ENCODE assay signal across 9 cellular contexts in the genomic region with DNA sequence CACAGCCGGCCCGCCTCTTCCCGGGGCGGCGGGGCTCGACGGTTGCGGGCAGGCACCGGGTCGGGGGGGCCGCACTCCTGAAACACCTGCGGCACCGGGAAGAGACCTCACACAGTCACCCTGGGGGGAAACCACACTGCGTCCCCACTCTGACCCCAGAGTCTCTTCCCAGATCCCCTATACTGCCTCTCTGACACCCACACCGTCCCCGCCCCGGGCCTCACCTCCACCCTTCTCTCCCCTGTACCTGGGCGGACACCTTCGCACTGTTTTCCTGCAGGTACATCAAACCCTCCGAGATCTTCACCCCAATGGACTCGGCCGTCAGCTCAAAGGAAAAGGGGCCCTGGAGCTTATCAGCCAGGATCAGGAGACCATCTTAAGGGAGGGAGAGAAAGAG. TPM values are rescaled to one million over a fixed set of nuclear protein-coding genes. Genes with fewer than 3 reads are reported as not detected.
DNase-seq lines count a peak whose midpoint lies in the region; ATAC-seq, FAIRE-seq and TF ChIP-seq lines count a peak whose summit lies in the region.
"Had no signal": no experiment of that assay in that cellular context is flagged by ENCODE, and none has a peak within 500 bp of the region (broad histone marks: within the 10 kb centered on the region; RNA-seq: fewer than 3 reads in every experiment).

No MANE protein-coding gene starts in this region.

- H3K79me1 ChIP-seq in mesenchymal stem cell (replicated peaks; ENCODE audit: low read length, poor library complexity, severe bottlenecking): peaks cover 4% of the 10 kb centered on the region

- H2AK5ac ChIP-seq in mesenchymal stem cell (ENCODE audit: low read length, severe bottlenecking): no peak overlapping the region

- no peak overlapping the region for H3K4ac ChIP-seq in mesenchymal stem cell (ENCODE audit: low read depth in 1 of 2, low read length in 2 of 2)

- H3K9me3 ChIP-seq in astrocyte (ENCODE audit: insufficient read depth, low read depth, low read length): no peaks in the 10 kb centered on the region
- H3K9me3 ChIP-seq in mesenchymal stem cell (ENCODE audit: control insufficient read depth, low read length): no peaks in the 10 kb centered on the region
- no peaks in the 10 kb centered on the region for H3K9me3 ChIP-seq in transverse colon

- TF ChIP-seq POLR2A in transverse colon (IDR thresholded peaks at IDR 0.05): no peak

- H3K9ac ChIP-seq in astrocyte (ENCODE audit: low read length): no peak overlapping the region
- H3K9ac ChIP-seq in mesenchymal stem cell (ENCODE audit: low read length): no peak overlapping the region

- intact Hi-C loops in transverse colon (cut with DNase I; ENCODE audit: low total_unique reads): no loop called here

- peak; percentile 17 to 27 for ATAC-seq in activated T-cell treated with anti-CD3 and anti-CD28 coated beads, Interleukin-2, amount 50 U/mL, for 72 hours (replicated peaks in 1 of 2)

- H4K91ac ChIP-seq in mesenchymal stem cell (ENCODE audit: low read length): no peak overlapping the region

- H3K36me3 ChIP-seq in astrocyte (ENCODE audit: insufficient read depth, low read length) (no peaks in the 10 kb centered on the region), mesenchymal stem cell (ENCODE audit: control insufficient read depth in 1 of 2, insufficient read depth in 2 of 2, low read depth in 1 of 2, low read length in 2 of 2) (peaks cover 0 to 16% of the 10 kb centered on the region in 2 experiments), transverse colon (no peaks in the 10 kb centered on the region)

- TF ChIP-seq EP300 in transverse colon (IDR thresholded peaks at IDR 0.05; ENCODE audit: low read depth): no peak

- H3K27me3 Mint-ChIP-seq in activated T-cell treated with anti-CD3 and anti-CD28 coated beads, Interleukin-2, amount 50 U/mL, for 72 hours (ENCODE audit: low read depth): peaks cover 11% of the 10 kb centered on the region
- H3K27me3 Mint-ChIP-seq in astrocyte (ENCODE audit: low read depth, unreplicated experiment): peaks cover 66% of the 10 kb centered on the region

- H2BK120ac ChIP-seq in mesenchymal stem cell (ENCODE audit: low read depth, low read length): no peak overlapping the region

- peaks cover 13% of the 10 kb centered on the region for H3K79me2 ChIP-seq in astrocyte (ENCODE audit: insufficient read depth, low read length)

- H3K4me1 Mint-ChIP-seq in activated T-cell treated with anti-CD3 and anti-CD28 coated beads, Interleukin-2, amount 50 U/mL, for 72 hours (ENCODE audit: low read depth): peaks cover 62% of the 10 kb centered on the region
- peaks cover 16% of the 10 kb centered on the region for H3K4me1 Mint-ChIP-seq in astrocyte (ENCODE audit: low read depth, unreplicated experiment)

- no peak overlapping the region for H2BK5ac ChIP-seq in mesenchymal stem cell (ENCODE audit: low read depth, low read length, poor library complexity, severe bottlenecking)

- H3K4me3 ChIP-seq in astrocyte (ENCODE audit: insufficient read depth, low read depth, low read length) (no peak overlapping the region), mesenchymal stem cell (ENCODE audit: insufficient read depth in 1 of 2, low read depth in 1 of 2, low read length in 2 of 2) (peak overlapping the region in 1 of 2 experiments; percentile 45), transverse colon (peak overlapping the region in 3 of 4 donors; percentile 25 to 55 (median 49))

- no peak overlapping the region for H3K27ac Mint-ChIP-seq in activated T-cell treated with anti-CD3 and anti-CD28 coated beads, Interleukin-2, amount 50 U/mL, for 72 hours
- no peak overlapping the region for H3K27ac Mint-ChIP-seq in astrocyte (ENCODE audit: unreplicated experiment)

- H3K18ac ChIP-seq in mesenchymal stem cell (ENCODE audit: low read depth in 1 of 2, low read length in 2 of 2): no peak overlapping the region

- H2AFZ ChIP-seq in astrocyte (ENCODE audit: low read depth, low read length): no peak overlapping the region
- no peak overlapping the region for H2AFZ ChIP-seq in mesenchymal stem cell (ENCODE audit: low read depth, low read length)

- in situ Hi-C loops in transverse colon (cut with MboI; ENCODE audit: low pct_ligation_motif_present in 1 of 4, low pct_unique_long_range_greater_than_20kb in 1 of 4, low sequenced_read_pairs in 3 of 4): no loop called here

- H3K4me3 Mint-ChIP-seq in activated T-cell treated with anti-CD3 and anti-CD28 coated beads, Interleukin-2, amount 50 U/mL, for 72 hours: peak overlapping the region; percentile 65 to 77
- H3K4me3 Mint-ChIP-seq in astrocyte (ENCODE audit: unreplicated experiment): no peak overlapping the region

- H4K20me1 ChIP-seq in astrocyte (ENCODE audit: insufficient read depth, low read length): peaks cover 16% of the 10 kb centered on the region

- H2BK15ac ChIP-seq in mesenchymal stem cell (ENCODE audit: low read depth, poor library complexity, severe bottlenecking): peak overlapping the region; percentile 16

- FAIRE-seq in astrocyte (lab: Jason Lieb, UNC): no peak

- peak overlapping the region; percentile 24 for H4K8ac ChIP-seq in mesenchymal stem cell (ENCODE audit: low read length)

- no peak for DNase-seq in activated T-cell treated with anti-CD3 and anti-CD28 coated beads, Interleukin-2, amount 50 U/mL, for 72 hours
- no peak for DNase-seq in activated T-cell treated with anti-CD3 and anti-CD28 coated beads, Interleukin-2, amount 50 U/mL, for 48 hours
- DNase-seq in astrocyte (ENCODE audit: low read depth) (no peak), mesenchymal stem cell (no peak), transverse colon (no peak), NCI-H1092 (lab: John Stamatoyannopoulos, UW) (no peak), pons (ENCODE audit: low spot score) (no peak), DMS114 treated with DMSO at 0.1 percent for 48 hours (lab: John Stamatoyannopoulos, UW; ENCODE audit: unreplicated experiment) (no peak)

- 51% methylated on average over 13 of the region's 22 CpGs for WGBS in mesenchymal stem cell
- WGBS in transverse colon (ENCODE audit: low coverage in 1 of 2), 2 donors: 29 to 39% methylated on average over 6 to 12 of the region's 22 CpGs

- H2BK12ac ChIP-seq in mesenchymal stem cell (ENCODE audit: low read length in 2 of 2): no peak overlapping the region

- no peak for TF ChIP-seq CTCF in astrocyte (IDR thresholded peaks at IDR 0.05; ENCODE audit: insufficient read depth, low read depth, low read length)
- TF ChIP-seq CTCF in transverse colon (IDR thresholded peaks at IDR 0.05): no peak

- H3K4me1 ChIP-seq in astrocyte (ENCODE audit: insufficient read depth, low read length) (peaks cover 15% of the 10 kb centered on the region), mesenchymal stem cell (ENCODE audit: control insufficient read depth, insufficient read depth, low read depth, low read length) (peaks cover 29% of the 10 kb centered on the region), transverse colon (peaks cover 13 to 42% (median 36%) of the 10 kb centered on the region in 4 donors)

- no peaks in the 10 kb centered on the region for H3K9me3 Mint-ChIP-seq in activated T-cell treated with anti-CD3 and anti-CD28 coated beads, Interleukin-2, amount 50 U/mL, for 72 hours
- H3K9me3 Mint-ChIP-seq in astrocyte (ENCODE audit: unreplicated experiment): peaks cover 1% of the 10 kb centered on the region

- H3K4me2 ChIP-seq in astrocyte (ENCODE audit: low read length) (peak overlapping the region; percentile 67), mesenchymal stem cell (ENCODE audit: low read length, poor library complexity, severe bottlenecking) (no peak overlapping the region)

- H3K27ac ChIP-seq in astrocyte (ENCODE audit: low read depth, low read length): no peak overlapping the region
- H3K27ac ChIP-seq in mesenchymal stem cell (ENCODE audit: low read length, poor library complexity, severe bottlenecking): no peak overlapping the region
- H3K27ac ChIP-seq in transverse colon: no peak overlapping the region

- H3K27me3 ChIP-seq in astrocyte (ENCODE audit: insufficient read depth, low read length): peaks cover 7% of the 10 kb centered on the region
- H3K27me3 ChIP-seq in mesenchymal stem cell (ENCODE audit: control insufficient read depth in 1 of 2, insufficient read depth in 1 of 2, low read length in 2 of 2): peaks cover 30 to 39% of the 10 kb centered on the region in 2 experiments
- peaks cover 16% of the 10 kb centered on the region for H3K27me3 ChIP-seq in transverse colon

- H3K14ac ChIP-seq in mesenchymal stem cell (ENCODE audit: low read length in 2 of 2): no peak overlapping the region

- H3K23ac ChIP-seq in mesenchymal stem cell (ENCODE audit: low read length in 2 of 2): no peak overlapping the region

- no peaks in the 10 kb centered on the region for H3K36me3 Mint-ChIP-seq in activated T-cell treated with anti-CD3 and anti-CD28 coated beads, Interleukin-2, amount 50 U/mL, for 72 hours (ENCODE audit: insufficient read depth in 2 of 2)
- H3K36me3 Mint-ChIP-seq in astrocyte (ENCODE audit: low read depth, unreplicated experiment): peaks cover 14% of the 10 kb centered on the region

RNA-seq across cellular contexts. Expression of a gene that starts 3.4 kb away (rescaled TPM):
- total RNA-seq in activated T-cell treated with anti-CD3 and anti-CD28 coated beads, Interleukin-2, amount 50 U/mL, for 72 hours: 10 to 100 TPM in 1 of 2 donors, 1 to 10 TPM in 1; 6.9 to 11.7 TPM
- total RNA-seq in astrocyte: 3.1 and 3.4 TPM in 2 replicates
- polyA plus RNA-seq in mesenchymal stem cell (2013, experiment 1 of 2): 8.2 TPM
- 8.0 TPM for polyA plus RNA-seq in mesenchymal stem cell (2013, experiment 2 of 2)
- 1 to 10 TPM in 3 of 4 donors, not detected in 1; 2.0 to 5.1 (median 3.8) TPM for total RNA-seq in transverse colon

RNA-seq across cellular contexts. Expression of a gene that starts 5.3 kb away (rescaled TPM):
- 10 to 100 TPM in 1 of 2 donors, 1 to 10 TPM in 1; 9.7 to 14.2 TPM for total RNA-seq in activated T-cell treated with anti-CD3 and anti-CD28 coated beads, Interleukin-2, amount 50 U/mL, for 72 hours
- total RNA-seq in astrocyte: 6.5 and 7.6 TPM in 2 replicates
- polyA plus RNA-seq in mesenchymal stem cell (2013, experiment 1 of 2): 3.4 TPM
- polyA plus RNA-seq in mesenchymal stem cell (2013, experiment 2 of 2): 2.7 TPM
- total RNA-seq in transverse colon: 10 to 100 TPM in 2 of 4 donors, 1 to 10 TPM in 1, not detected in 1; 3.5 to 17.2 (median 12.5) TPM

RNA-seq across cellular contexts. Expression of a gene that starts 5.9 kb away (rescaled TPM):
- 100 to 1,000 TPM; 103 to 121 TPM for total RNA-seq in activated T-cell treated with anti-CD3 and anti-CD28 coated beads, Interleukin-2, amount 50 U/mL, for 72 hours
- total RNA-seq in astrocyte (0.34 and 0.36 TPM in 2 replicates), transverse colon (1 to 10 TPM in 2 of 4 donors, under 1 TPM in 1, not detected in 1; 0.96 to 9.4 (median 2.2) TPM)
- polyA plus RNA-seq in mesenchymal stem cell (2013, experiment 1 of 2): 0.15 TPM
- polyA plus RNA-seq in mesenchymal stem cell (2013, experiment 2 of 2): 0.32 TPM
- total RNA-seq: myocyte had no signal

RNA-seq across cellular contexts. Expression of a gene that starts 13.3 kb away (rescaled TPM):
- 10 to 100 TPM; 22.1 to 28.8 TPM for total RNA-seq in activated T-cell treated with anti-CD3 and anti-CD28 coated beads, Interleukin-2, amount 50 U/mL, for 72 hours
- 18.7 and 19.5 TPM in 2 replicates for total RNA-seq in astrocyte
- 11.9 TPM for polyA plus RNA-seq in mesenchymal stem cell (2013, experiment 1 of 2)
- 11.4 TPM for polyA plus RNA-seq in mesenchymal stem cell (2013, experiment 2 of 2)
- total RNA-seq in transverse colon: 100 to 1,000 TPM in 1 of 4 donors, 10 to 100 TPM in 3; 43.5 to 111 (median 51.2) TPM

RNA-seq across cellular contexts. Expression of a gene that starts 23.1 kb away (rescaled TPM):
- 100 to 1,000 TPM; 130 to 134 TPM for total RNA-seq in activated T-cell treated with anti-CD3 and anti-CD28 coated beads, Interleukin-2, amount 50 U/mL, for 72 hours
- 59.9 and 62.7 TPM in 2 replicates for total RNA-seq in astrocyte
- polyA plus RNA-seq in mesenchymal stem cell (2013, experiment 1 of 2): 121 TPM
- 121 TPM for polyA plus RNA-seq in mesenchymal stem cell (2013, experiment 2 of 2)
- 100 to 1,000 TPM; 105 to 403 (median 256) TPM for total RNA-seq in transverse colon

Comparison
In these comparisons a context has a peak if more than half of its experiments do, and no peak if none do; other contexts are left out.
1. RNA of a gene that starts 5.9 kb away (total RNA-seq): 103 to 121 TPM in activated T-cell treated with anti-CD3 and anti-CD28 coated beads, Interleukin-2, amount 50 U/mL, for 72 hours; 0.96 to 9.4 TPM in transverse colon and 0.34 to 0.36 TPM in astrocyte; every median in the first group is over 4 times any median in the second.